Comparison of ENCODE assay signal across 21 cellular contexts in the genomic region with DNA sequence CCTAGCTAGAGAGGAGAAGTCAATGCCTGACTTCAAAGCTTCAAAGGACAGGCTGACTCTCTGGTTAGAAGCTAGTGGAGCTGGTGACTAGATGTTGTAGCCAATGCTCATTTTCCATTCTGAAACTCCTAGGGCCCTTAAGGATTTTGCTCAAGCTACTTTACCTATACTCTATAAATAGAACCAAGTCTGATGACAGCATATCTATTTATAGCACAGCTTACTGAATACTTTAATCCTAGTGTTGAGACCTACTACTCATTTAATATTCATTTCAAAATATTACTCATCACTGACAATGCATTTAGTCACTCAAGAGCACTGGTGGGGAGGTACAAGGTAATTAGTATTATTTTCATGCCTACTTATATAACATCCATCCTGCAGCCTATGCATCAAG.
"Had no signal": no experiment of that assay in that cellular context is flagged by ENCODE, and none has a peak within 500 bp of the region (broad histone marks: within the 10 kb centered on the region; RNA-seq: fewer than 3 reads in every experiment).

No MANE protein-coding gene starts in this region.

- DNase-seq: cortex of kidney; dorsolateral prefrontal cortex; effector CD8-positive, alpha-beta T cell; gastrocnemius medialis; heart right ventricle; hypothalamus; kidney glomerular epithelial cell; mammary epithelial cell; naive thymus-derived CD4-positive, alpha-beta T cell; psoas muscle; retina; right lobe of liver; stimulated activated CD4-positive, alpha-beta T cell treated with anti-CD3 and anti-CD28 coated beads, Interleukin-4, amount 100 ng/mL, for 1 hour; stimulated activated CD8-positive, alpha-beta memory T cell treated with anti-CD3 and anti-CD28 coated beads, Interleukin-4, amount 100 ng/mL, for 48 hours; stomach; substantia nigra; trophoblast cell had no signal

- H3K9me3 ChIP-seq: gastrocnemius medialis, neutrophil, right lobe of liver had no signal

- H3K36me3 ChIP-seq: gastrocnemius medialis, heart right ventricle, neutrophil, right lobe of liver, stomach, thoracic aorta had no signal

- H3K27ac ChIP-seq: gastrocnemius medialis, heart right ventricle, neutrophil, psoas muscle, right lobe of liver, stomach, thoracic aorta had no signal

- H3K4me1 ChIP-seq: gastrocnemius medialis, psoas muscle, right lobe of liver had no signal

- H3K4me3 Mint-ChIP-seq: naive thymus-derived CD4-positive, alpha-beta T cell; stimulated activated memory B cell treated with anti-CD40 and anti-IgM and Interleukin-4, amounts not matched to agents 10 μg/mL and 1 μg/mL and 100 μg/mL, for 72 hours had no signal

- ATAC-seq: gastrocnemius medialis; heart right ventricle; left lobe of liver; naive thymus-derived CD4-positive, alpha-beta T cell; psoas muscle; right lobe of liver; stimulated activated memory B cell treated with anti-CD40 and anti-IgM and Interleukin-4, amounts not matched to agents 10 μg/mL and 1 μg/mL and 100 μg/mL, for 72 hours had no signal

- H3K27me3 Mint-ChIP-seq: stimulated activated memory B cell treated with anti-CD40 and anti-IgM and Interleukin-4, amounts not matched to agents 10 μg/mL and 1 μg/mL and 100 μg/mL, for 72 hours had no signal

- H3K27me3 ChIP-seq: gastrocnemius medialis, neutrophil, right lobe of liver, stomach had no signal

- H3K36me3 Mint-ChIP-seq: stimulated activated memory B cell treated with anti-CD40 and anti-IgM and Interleukin-4, amounts not matched to agents 10 μg/mL and 1 μg/mL and 100 μg/mL, for 72 hours had no signal

- H3K27ac Mint-ChIP-seq: naive thymus-derived CD4-positive, alpha-beta T cell; stimulated activated memory B cell treated with anti-CD40 and anti-IgM and Interleukin-4, amounts not matched to agents 10 μg/mL and 1 μg/mL and 100 μg/mL, for 72 hours had no signal

- H3K4me3 ChIP-seq: dorsolateral prefrontal cortex, gastrocnemius medialis, heart right ventricle, psoas muscle, right lobe of liver, stomach, thoracic aorta had no signal

- H3K4me1 Mint-ChIP-seq: naive thymus-derived CD4-positive, alpha-beta T cell; stimulated activated memory B cell treated with anti-CD40 and anti-IgM and Interleukin-4, amounts not matched to agents 10 μg/mL and 1 μg/mL and 100 μg/mL, for 72 hours had no signal
